ENCODE assay signal across 34 cellular contexts in genomic region chr7:99876491-99876890, GRCh38. TPM values are rescaled to one million over a fixed set of nuclear protein-coding genes. Genes with fewer than 3 reads are reported as not detected.
DNase-seq lines count a peak whose midpoint lies in the region; ATAC-seq, FAIRE-seq and TF ChIP-seq lines count a peak whose summit lies in the region.
"Had no signal": no experiment of that assay in that cellular context is flagged by ENCODE, and none has a peak within 500 bp of the region (broad histone marks: within the 10 kb centered on the region; RNA-seq: fewer than 3 reads in every experiment).

No MANE protein-coding gene starts in this region.

- in situ Hi-C loops in K562 (cut with MboI), result no loop called here

- POLR2A ChIA-PET in K562 (lab: Yijun Ruan, JAX), result interaction anchor here (0.7 to 1.2 kb wide), 3 partner anchors 29 to 266 kb away, joined by 3 read pairs; partner anchors contain the start of gene TRIM4

- no peak overlapping the region for H3K9ac ChIP-seq in OCI-LY1 (ENCODE audit: low read length)
- no peak overlapping the region for H3K9ac ChIP-seq in K562 (ENCODE audit: insufficient read depth in 1 of 2, low read depth in 2 of 2, low read length in 2 of 2)
- H3K9ac ChIP-seq: KMS-11 had no signal

- CTCF ChIA-PET in K562 (lab: Yijun Ruan, JAX; ENCODE audit: low intra/inter-chr PET ratio), result interaction anchor here (0.6 kb wide), 1 partner anchor 560 kb away, joined by 4 read pairs; no protein-coding TSS in a partner anchor

- no peaks in the 10 kb centered on the region for H3K79me2 ChIP-seq in OCI-LY1 (ENCODE audit: insufficient read depth, low read length)
- H3K79me2 ChIP-seq in K562 (ENCODE audit: control insufficient read depth, insufficient read depth, low read length), result no peaks in the 10 kb centered on the region

- H3K9me3 ChIP-seq in OCI-LY1 (ENCODE audit: low read length) (no peaks in the 10 kb centered on the region), K562 (replicated peaks; ENCODE audit: control insufficient read depth, insufficient read depth, low read depth, low read length) (no peaks in the 10 kb centered on the region)
- H3K9me3 ChIP-seq: esophagus squamous epithelium, gastrocnemius medialis, lower lobe of right lung, mucosa of descending colon, upper lobe of right lung had no signal

- no peaks in the 10 kb centered on the region for H3K36me3 ChIP-seq in OCI-LY1 (ENCODE audit: insufficient read depth, low read length)
- H3K36me3 ChIP-seq in K562 (ENCODE audit: control insufficient read depth, insufficient read depth, low read length), result no peaks in the 10 kb centered on the region
- H3K36me3 ChIP-seq: cardiac muscle cell, esophagus squamous epithelium, gastrocnemius medialis, lower lobe of right lung, upper lobe of right lung had no signal

- H3K9me1 ChIP-seq in K562 (ENCODE audit: control insufficient read depth, insufficient read depth, low read length), result no peaks in the 10 kb centered on the region

- no peak for TF ChIP-seq EP300 in K562 (IDR thresholded peaks at IDR 0.05; ENCODE audit: low read length)

- H3K27me3 ChIP-seq in OCI-LY1 (ENCODE audit: insufficient read depth, low read length) (peaks cover 4% of the 10 kb centered on the region; the same call in 1 of the 2 replicates), K562 (ENCODE audit: control insufficient read depth in 2 of 2, insufficient read depth in 2 of 2, low read length in 2 of 2) (peaks cover 10 to 23% of the 10 kb centered on the region in 2 experiments; a peak in 4 of 5 replicates)
- H3K27me3 ChIP-seq: cardiac muscle cell, esophagus squamous epithelium, gastrocnemius medialis, upper lobe of right lung had no signal

- no peak overlapping the region for H3K4me2 ChIP-seq in OCI-LY1 (ENCODE audit: low read length)
- no peak overlapping the region for H3K4me2 ChIP-seq in K562 (ENCODE audit: insufficient read depth, low read length)
- H3K4me2 ChIP-seq: KMS-11 had no signal

- peak; percentile 90 for ATAC-seq in K562
- ATAC-seq: activated CD8-positive, alpha-beta T cell treated with anti-CD3 and anti-CD28 coated beads, Interleukin-2, amount 10 ng/mL, durations not matched to agents 7 days and 5 days; gastrocnemius medialis; lower lobe of right lung; mucosa of descending colon; right cardiac atrium; stimulated activated naive B cell treated with anti-CD40 and anti-IgM and Interleukin-4, amounts not matched to agents 10 μg/mL and 1 μg/mL and 100 μg/mL, for 72 hours; upper lobe of right lung had no signal

- H2AFZ ChIP-seq in OCI-LY1 (ENCODE audit: low read length) (no peak overlapping the region), K562 (ENCODE audit: low read depth, low read length) (no peak overlapping the region)

- TF ChIP-seq RAD21 in K562 (CRISPR knock-in tag; conservative IDR thresholded peaks at IDR 0.05 in 1 of 2, IDR thresholded peaks at IDR 0.05 in 1 of 2), result peak; percentile 59 to 75

- peak; percentile 66 for FAIRE-seq in K562 (lab: Jason Lieb, UNC)
- FAIRE-seq: GM19239, H54 had no signal

- no TSS peak for BruUV-seq in K562 (replicated peaks; lab: Mats Ljungman, UMichigan)

- WGBS in K562 (ENCODE audit: insufficient coverage, low coverage, missing lambda C conversion rate), result 0% methylated on average over 5 of the region's 5 CpGs

- peak; percentile 75 for DNase-seq in GF-D8 (lab: John Stamatoyannopoulos, UW)
- DNase-seq in HT1080 (ENCODE audit: low read depth), result peak; percentile 15
- peak in 2 of 4 experiments; percentile 32 to 43 for DNase-seq in K562 (ENCODE audit: extremely low read depth in 1 of 4, low spot score in 3 of 4)
- no peak for DNase-seq in activated CD4-positive, alpha-beta T cell treated with anti-CD3 and anti-CD28 coated beads for 48 hours
- no peak for DNase-seq in stimulated activated CD4-positive, alpha-beta T cell treated with anti-CD3 and anti-CD28 coated beads, Interleukin-4, amount 100 ng/mL, for 1 hour
- no peak for DNase-seq in activated CD4-positive, alpha-beta T cell treated with anti-CD3 and anti-CD28 coated beads, Interleukin-2, amount 50 U/mL, for 4 hours
- no peak for DNase-seq in activated gamma-delta T cell (lab: John Stamatoyannopoulos, UW)
- DNase-seq: activated CD4-positive, CD25-positive, alpha-beta regulatory T cell; activated CD8-positive, alpha-beta T cell treated with anti-CD3 and anti-CD28 coated beads, Interleukin-2, amount 10 ng/mL, durations not matched to agents 7 days and 5 days; activated naive CD8-positive, alpha-beta T cell treated with anti-CD3 and anti-CD28 coated beads for 36 hours; activated T-cell treated with anti-CD3 and anti-CD28 coated beads for 4 hours; aorta; esophagus squamous epithelium; gastrocnemius medialis; GDM1; lower lobe of right lung; mucosa of descending colon; NCI-H1048; NCI-H1930; NCI-H526; right cardiac atrium; stimulated activated CD4-positive, alpha-beta T cell treated with anti-CD3 and anti-CD28 coated beads, Interleukin-12 subunit alpha, Interleukin-12 subunit beta, amount 100 ng/mL, for 4 hours; stimulated activated naive B cell treated with anti-CD40 and anti-IgM and Interleukin-4, amounts not matched to agents 10 μg/mL and 1 μg/mL and 100 μg/mL, for 72 hours; SW 1271; T1000; upper lobe of right lung had no signal

- H3K27ac ChIP-seq in OCI-LY1 (ENCODE audit: low read depth, low read length, poor library complexity, severe bottlenecking) (no peak overlapping the region), K562 (ENCODE audit: extremely low read depth, low read depth, low read length) (no peak overlapping the region)
- H3K27ac ChIP-seq: cardiac muscle cell, coronary artery, esophagus squamous epithelium, gastrocnemius medialis, KMS-11, lower lobe of right lung, upper lobe of right lung had no signal

- no peaks in the 10 kb centered on the region for H3F3A ChIP-seq in OCI-LY1 (ENCODE audit: insufficient read depth, low read length)

- TF ChIP-seq POLR2A in K562 (conservative IDR thresholded peaks at IDR 0.05), result no peak

- H3K4me1 ChIP-seq in OCI-LY1 (ENCODE audit: insufficient read depth, low read length, severe bottlenecking) (no peaks in the 10 kb centered on the region), K562 (replicated peaks in 1 of 2; ENCODE audit: control insufficient read depth in 2 of 2, insufficient read depth in 2 of 2, low read length in 2 of 2) (no peaks in the 10 kb centered on the region; a peak in 1 of 5 replicates)
- H3K4me1 ChIP-seq: esophagus squamous epithelium, gastrocnemius medialis, lower lobe of right lung, upper lobe of right lung had no signal

- TF ChIP-seq CTCF in OCI-LY1 (IDR thresholded peaks at IDR 0.05; ENCODE audit: low read length), result peak; percentile 36
- TF ChIP-seq CTCF in K562 (IDR thresholded peaks at IDR 0.05 in 2 of 3, conservative IDR thresholded peaks at IDR 0.05 in 1 of 3; ENCODE audit: insufficient read depth in 2 of 3, low read depth in 1 of 3, low read length in 3 of 3), result peak; percentile 40 to 60 (median 48); a peak in 5 of 6 replicates

- no peaks in the 10 kb centered on the region for H3K9me2 ChIP-seq in OCI-LY1 (ENCODE audit: low read depth, low read length)

- H4K20me1 ChIP-seq in OCI-LY1 (ENCODE audit: insufficient read depth, low read length), result no peaks in the 10 kb centered on the region
- H4K20me1 ChIP-seq in K562 (replicated peaks; ENCODE audit: control insufficient read depth, insufficient read depth, low read length), result no peaks in the 10 kb centered on the region

- intact Hi-C loops in K562 (cut with micrococcal nuclease), result loop anchor here (5.0 kb wide), 1 partner anchor 244 kb away; no protein-coding TSS in a partner anchor

- H3K4me3 ChIP-seq in OCI-LY1 (ENCODE audit: low read depth, low read length, poor library complexity, severe bottlenecking) (no peak overlapping the region), K562 (no peak overlapping the region)
- H3K4me3 ChIP-seq: cardiac muscle cell, coronary artery, esophagus squamous epithelium, gastrocnemius medialis, lower lobe of right lung, mucosa of descending colon, upper lobe of right lung had no signal

RNA-seq across cellular contexts. Expression of gene OR2AE1, which starts 0.3 kb away (rescaled TPM):
- total RNA-seq in HT1080 (2014; rRNA removed; shearing (Covaris generic)), result not detected in 2 replicates
- polyA plus RNA-seq in HT1080 (2015; cell fraction: cytosol; rRNA removed), result not detected in 2 replicates
- not detected in 2 replicates for polyA plus RNA-seq in HT1080 (2015; cell fraction: nucleus; rRNA removed)
- 0.39 TPM in 1 of 2 replicates, not detected in the other for total RNA-seq in K562 (2011; cell fraction: chromatin; rRNA removed; ENCODE audit: low replicate concordance)
- total RNA-seq in K562 (2011; cell fraction: nucleolus; rRNA removed), result not detected in 2 replicates
- total RNA-seq in K562 (2011; cell fraction: nucleoplasm; rRNA removed), result 0.88 and 2.0 TPM in 2 replicates
- total RNA-seq in K562 (2014; rRNA removed) (0.27 TPM in 1 of 2 replicates, not detected in the other), K562 (2014; rRNA removed; fragmentation: Illumina TruSeq; extraction: Trizol) (not detected in 2 replicates), K562 (2015; rRNA removed; fragmentation: Illumina TruSeq; extraction: Trizol) (not detected in 2 replicates), K562 (2021) (not detected in 2 replicates)
- polyA plus RNA-seq in K562 (2011; rRNA removed) (not detected in 2 replicates), K562 (2014; fragmentation: Illumina TruSeq; extraction: Trizol) (not detected in 2 replicates), K562 (2014; fragmentation: Nextera tagmentation; extraction: Ambion mirVana) (not detected), K562 (2014; rRNA removed) (not detected in 2 replicates)
- not detected in 2 replicates for polyA plus RNA-seq in K562 (2011; cell fraction: cytosol; rRNA removed)
- not detected in 2 replicates for polyA plus RNA-seq in K562 (2011; cell fraction: nucleus; rRNA removed)
- polyA plus RNA-seq in K562 (2012), result not detected in 2 replicates
- 0.70 TPM in 1 of 2 replicates, not detected in the other for polyA minus RNA-seq in K562 (2011; rRNA and poly(A)+ RNA removed)
- not detected in 2 replicates for polyA minus RNA-seq in K562 (2011; cell fraction: cytosol; rRNA and poly(A)+ RNA removed)
- 0.44 TPM in 1 of 2 replicates, not detected in the other for polyA minus RNA-seq in K562 (2011; cell fraction: nucleus; rRNA and poly(A)+ RNA removed)
- total RNA-seq: activated naive CD8-positive, alpha-beta T cell treated with anti-CD3 and anti-CD28 coated beads for 36 hours; cardiac muscle cell; gastrocnemius medialis; upper lobe of right lung had no signal
- polyA plus RNA-seq: aorta, BJ, cardiac muscle cell, neural cell had no signal

RNA-seq across cellular contexts. Expression of gene TRIM4, which starts 42.8 kb away (rescaled TPM):
- 12.5 and 13.0 TPM in 2 replicates for total RNA-seq in HT1080 (2014; rRNA removed; shearing (Covaris generic))
- polyA plus RNA-seq in HT1080 (2015; cell fraction: cytosol; rRNA removed), result 18.1 and 22.0 TPM in 2 replicates
- polyA plus RNA-seq in HT1080 (2015; cell fraction: nucleus; rRNA removed), result 25.1 and 29.1 TPM in 2 replicates
- total RNA-seq in K562 (2011; cell fraction: chromatin; rRNA removed; ENCODE audit: low replicate concordance), result 21.7 and 47.1 TPM in 2 replicates
- 15.0 and 17.9 TPM in 2 replicates for total RNA-seq in K562 (2011; cell fraction: nucleolus; rRNA removed)
- 22.7 and 31.2 TPM in 2 replicates for total RNA-seq in K562 (2011; cell fraction: nucleoplasm; rRNA removed)
- total RNA-seq in K562 (2014; rRNA removed) (22.5 TPM in 2 replicates), K562 (2014; rRNA removed; fragmentation: Illumina TruSeq; extraction: Trizol) (22.4 and 23.2 TPM in 2 replicates), K562 (2015; rRNA removed; fragmentation: Illumina TruSeq; extraction: Trizol) (22.2 and 28.3 TPM in 2 replicates), K562 (2021) (23.1 and 23.7 TPM in 2 replicates)
- polyA plus RNA-seq in K562 (2011; rRNA removed) (13.6 and 16.0 TPM in 2 replicates), K562 (2014; fragmentation: Illumina TruSeq; extraction: Trizol) (23.0 and 25.8 TPM in 2 replicates), K562 (2014; fragmentation: Nextera tagmentation; extraction: Ambion mirVana) (1 to 10 TPM; 6.2 to 6.5 TPM), K562 (2014; rRNA removed) (18.8 and 21.6 TPM in 2 replicates)
- 9.9 and 10.9 TPM in 2 replicates for polyA plus RNA-seq in K562 (2011; cell fraction: cytosol; rRNA removed)
- polyA plus RNA-seq in K562 (2011; cell fraction: nucleus; rRNA removed), result 11.6 and 12.1 TPM in 2 replicates
- polyA plus RNA-seq in K562 (2012), result 19.1 and 33.8 TPM in 2 replicates
- 24.4 TPM in 2 replicates for polyA minus RNA-seq in K562 (2011; rRNA and poly(A)+ RNA removed)
- 10.3 and 11.6 TPM in 2 replicates for polyA minus RNA-seq in K562 (2011; cell fraction: cytosol; rRNA and poly(A)+ RNA removed)
- polyA minus RNA-seq in K562 (2011; cell fraction: nucleus; rRNA and poly(A)+ RNA removed), result 11.8 and 16.4 TPM in 2 replicates
- polyA plus RNA-seq: neural cell had no signal

RNA-seq across cellular contexts. Expression of gene CYP3A43, which starts 48.7 kb away (rescaled TPM):
- total RNA-seq in HT1080 (2014; rRNA removed; shearing (Covaris generic)), result not detected in 2 replicates
- polyA plus RNA-seq in HT1080 (2015; cell fraction: cytosol; rRNA removed), result not detected in 2 replicates
- polyA plus RNA-seq in HT1080 (2015; cell fraction: nucleus; rRNA removed), result not detected in 2 replicates
- not detected in 2 replicates for total RNA-seq in K562 (2011; cell fraction: chromatin; rRNA removed; ENCODE audit: low replicate concordance)
- not detected in 2 replicates for total RNA-seq in K562 (2011; cell fraction: nucleolus; rRNA removed)
- not detected in 2 replicates for total RNA-seq in K562 (2011; cell fraction: nucleoplasm; rRNA removed)
- total RNA-seq in K562 (2014; rRNA removed) (not detected in 2 replicates), K562 (2014; rRNA removed; fragmentation: Illumina TruSeq; extraction: Trizol) (not detected in 2 replicates), K562 (2015; rRNA removed; fragmentation: Illumina TruSeq; extraction: Trizol) (not detected in 2 replicates), K562 (2021) (not detected in 2 replicates)
- polyA plus RNA-seq in K562 (2011; rRNA removed) (0.05 TPM in 1 of 2 replicates, not detected in the other), K562 (2014; fragmentation: Illumina TruSeq; extraction: Trizol) (not detected in 2 replicates), K562 (2014; fragmentation: Nextera tagmentation; extraction: Ambion mirVana) (not detected), K562 (2014; rRNA removed) (not detected in 2 replicates)
- 0.12 TPM in 1 of 2 replicates, not detected in the other for polyA plus RNA-seq in K562 (2011; cell fraction: cytosol; rRNA removed)
- polyA plus RNA-seq in K562 (2011; cell fraction: nucleus; rRNA removed), result 0.13 TPM in 1 of 2 replicates, not detected in the other
- polyA plus RNA-seq in K562 (2012), result 0.11 TPM in 1 of 2 replicates, not detected in the other
- polyA minus RNA-seq in K562 (2011; rRNA and poly(A)+ RNA removed), result not detected in 2 replicates
- not detected in 2 replicates for polyA minus RNA-seq in K562 (2011; cell fraction: cytosol; rRNA and poly(A)+ RNA removed)
- not detected in 2 replicates for polyA minus RNA-seq in K562 (2011; cell fraction: nucleus; rRNA and poly(A)+ RNA removed)
- total RNA-seq: activated CD8-positive, alpha-beta T cell treated with anti-CD3 and anti-CD28 coated beads, Interleukin-2, amount 10 ng/mL, durations not matched to agents 7 days and 5 days; activated naive CD8-positive, alpha-beta T cell treated with anti-CD3 and anti-CD28 coated beads for 36 hours; cardiac muscle cell; esophagus squamous epithelium; lower lobe of right lung; mucosa of descending colon; right cardiac atrium; upper lobe of right lung had no signal
- polyA plus RNA-seq: aorta, BJ had no signal

RNA-seq across cellular contexts. Expression of gene GJC3, which starts 52.9 kb away (rescaled TPM):
- 0.07 and 0.11 TPM in 2 replicates for total RNA-seq in HT1080 (2014; rRNA removed; shearing (Covaris generic))
- polyA plus RNA-seq in HT1080 (2015; cell fraction: cytosol; rRNA removed), result 0.07 and 0.52 TPM in 2 replicates
- 0.51 TPM in 1 of 2 replicates, not detected in the other for polyA plus RNA-seq in HT1080 (2015; cell fraction: nucleus; rRNA removed)
- total RNA-seq in K562 (2011; cell fraction: chromatin; rRNA removed; ENCODE audit: low replicate concordance), result not detected in 2 replicates
- total RNA-seq in K562 (2011; cell fraction: nucleolus; rRNA removed), result 0.50 TPM in 1 of 2 replicates, not detected in the other
- 0.59 TPM in 1 of 2 replicates, not detected in the other for total RNA-seq in K562 (2011; cell fraction: nucleoplasm; rRNA removed)
- total RNA-seq in K562 (2014; rRNA removed) (0.20 and 0.27 TPM in 2 replicates), K562 (2014; rRNA removed; fragmentation: Illumina TruSeq; extraction: Trizol) (0.25 TPM in 1 of 2 replicates, not detected in the other), K562 (2015; rRNA removed; fragmentation: Illumina TruSeq; extraction: Trizol) (0.19 and 0.29 TPM in 2 replicates), K562 (2021) (0.16 and 0.29 TPM in 2 replicates)
- polyA plus RNA-seq in K562 (2011; rRNA removed) (0.20 and 0.22 TPM in 2 replicates), K562 (2014; fragmentation: Illumina TruSeq; extraction: Trizol) (0.14 and 0.37 TPM in 2 replicates), K562 (2014; fragmentation: Nextera tagmentation; extraction: Ambion mirVana) (under 1 TPM in 1 of 2 experiments, not detected in 1; 0.10 TPM), K562 (2014; rRNA removed) (0.08 and 0.45 TPM in 2 replicates)
- 0.09 and 0.19 TPM in 2 replicates for polyA plus RNA-seq in K562 (2011; cell fraction: cytosol; rRNA removed)
- 0.10 and 0.27 TPM in 2 replicates for polyA plus RNA-seq in K562 (2011; cell fraction: nucleus; rRNA removed)
- polyA plus RNA-seq in K562 (2012), result 0.79 and 1.3 TPM in 2 replicates
- not detected in 2 replicates for polyA minus RNA-seq in K562 (2011; rRNA and poly(A)+ RNA removed)
- not detected in 2 replicates for polyA minus RNA-seq in K562 (2011; cell fraction: cytosol; rRNA and poly(A)+ RNA removed)
- not detected in 2 replicates for polyA minus RNA-seq in K562 (2011; cell fraction: nucleus; rRNA and poly(A)+ RNA removed)
- total RNA-seq: cardiac muscle cell, gastrocnemius medialis, lower lobe of right lung, mucosa of descending colon, upper lobe of right lung had no signal
- polyA plus RNA-seq: aorta, BJ, cardiac muscle cell, neural cell had no signal

Comparison
In these comparisons a context has a peak if more than half of its experiments do, and no peak if none do; other contexts are left out.
1. DNase-seq: peak in GF-D8 (single experiment) and HT1080 (single experiment); none in activated CD4-positive, alpha-beta T cell treated with anti-CD3 and anti-CD28 coated beads for 48 hours (single experiment), stimulated activated CD4-positive, alpha-beta T cell treated with anti-CD3 and anti-CD28 coated beads, Interleukin-4, amount 100 ng/mL, for 1 hour (single experiment), activated CD4-positive, alpha-beta T cell treated with anti-CD3 and anti-CD28 coated beads, Interleukin-2, amount 50 U/mL, for 4 hours (0 of 2) and activated gamma-delta T cell (single experiment).